Comparison of ENCODE assay signal across 39 cellular contexts in genomic region chr2:34529965-34530364, GRCh38.
"Had no signal": no experiment of that assay in that cellular context is flagged by ENCODE, and none has a peak within 500 bp of the region (broad histone marks: within the 10 kb centered on the region; RNA-seq: fewer than 3 reads in every experiment).

No MANE protein-coding gene starts in this region.

- H3K27ac Mint-ChIP-seq: activated naive CD4-positive, alpha-beta T cell treated with anti-CD3 and anti-CD28 coated beads for 36 hours; activated naive CD4-positive, alpha-beta T cell treated with anti-CD3 and anti-CD28 coated beads, Interleukin-2, amount 10 ng/mL, durations not matched to agents 7 days and 5 days; activated naive CD4-positive, alpha-beta T cell treated with anti-CD3 and anti-CD28 coated beads, Interleukin-2, amount 50 U/mL, for 24 hours; activated naive CD4-positive, alpha-beta T cell treated with anti-CD3 and anti-CD28 coated beads, Interleukin-2, amount 50 U/mL, for 72 hours; activated naive CD8-positive, alpha-beta T cell; activated naive CD8-positive, alpha-beta T cell treated with anti-CD3 and anti-CD28 coated beads for 36 hours; activated naive CD8-positive, alpha-beta T cell treated with anti-CD3 and anti-CD28 coated beads, Interleukin-2, amount 10 ng/mL, durations not matched to agents 7 days and 5 days; activated naive CD8-positive, alpha-beta T cell treated with anti-CD3 and anti-CD28 coated beads, Interleukin-2, amount 50 U/mL, for 24 hours; activated T-cell treated with anti-CD3 and anti-CD28 coated beads, Interleukin-2, amount 50 U/mL, for 24 hours; activated T-cell treated with anti-CD3 and anti-CD28 coated beads, Interleukin-2, amount 50 U/mL, for 72 hours; activated T-helper 1 cell treated with anti-CD3 and anti-CD28 coated beads, Interleukin-12 subunit alpha, Interleukin-12 subunit beta, Interleukin-2, Interleukin-4 antibody, amounts not matched to agents 30 ng/mL and 10 ng/mL and 1 ng/mL, durations not matched to agents 14 hours and 24 hours and 36 hours; activated T-helper 17 cell treated with anti-CD3 and anti-CD28 coated beads, Interleukin-2, amount 50 U/mL, for 72 hours; activated T-helper 2 cell treated with anti-CD3 and anti-CD28 coated beads, Interferon-gamma antibody, Interleukin-2, Interleukin-4, amounts not matched to agents 10 μg/mL and 5 μg/mL and 100 μg/mL, durations not matched to agents 14 hours and 24 hours and 36 hours; brain had no signal

- H3K4me3 ChIP-seq: adrenal gland, ascending aorta, body of pancreas, breast epithelium, cardiac muscle cell had no signal

- H3K36me3 ChIP-seq: adrenal gland, ascending aorta, brain microvascular endothelial cell, breast epithelium, cardiac muscle cell had no signal

- DNase-seq: activated effector memory CD4-positive, alpha-beta T cell treated with anti-CD3 and anti-CD28 coated beads, Interleukin-2, amount 50 U/mL, for 16 hours; activated effector memory CD4-positive, alpha-beta T cell treated with Interleukin-2 at 50 U/mL for 16 hours; activated gamma-delta T cell; activated gamma-delta T cell treated with Interleukin-2 at 50 U/mL for 16 hours; activated naive CD4-positive, alpha-beta T cell; activated naive CD4-positive, alpha-beta T cell treated with anti-CD3 and anti-CD28 coated beads for 36 hours; activated naive CD4-positive, alpha-beta T cell treated with anti-CD3 and anti-CD28 coated beads, Interleukin-2, amount 10 ng/mL, durations not matched to agents 7 days and 5 days; activated naive CD4-positive, alpha-beta T cell treated with anti-CD3 and anti-CD28 coated beads, Interleukin-2, amount 50 U/mL, for 16 hours; activated naive CD4-positive, alpha-beta T cell treated with Interleukin-2 at 50 U/mL for 16 hours; activated naive CD8-positive, alpha-beta T cell treated with anti-CD3 and anti-CD28 coated beads for 36 hours; activated naive CD8-positive, alpha-beta T cell treated with anti-CD3 and anti-CD28 coated beads, Interleukin-2, amount 10 ng/mL, durations not matched to agents 7 days and 5 days; activated naive CD8-positive, alpha-beta T cell treated with anti-CD3 and anti-CD28 coated beads, Interleukin-2, amount 50 U/mL, for 24 hours; activated T-cell treated with anti-CD3 and anti-CD28 coated beads for 4 hours; activated T-cell treated with anti-CD3 and anti-CD28 coated beads, Interleukin-2, amount 50 U/mL, for 1 hour; activated T-cell treated with anti-CD3 and anti-CD28 coated beads, Interleukin-2, amount 50 U/mL, for 24 hours; activated T-cell treated with anti-CD3 and anti-CD28 coated beads, Interleukin-2, amount 50 U/mL, for 4 hours; activated T-cell treated with anti-CD3 and anti-CD28 coated beads, Interleukin-2, amount 50 U/mL, for 48 hours; activated T-cell treated with anti-CD3 and anti-CD28 coated beads, Interleukin-2, amount 50 U/mL, for 72 hours; adrenal gland; amniotic stem cell; amygdala; anterior cingulate cortex; aorta; body of pancreas; brain microvascular endothelial cell; caudate nucleus; central memory CD4-positive, alpha-beta T cell; cerebellar nuclear complex had no signal

- H3K27me3 Mint-ChIP-seq: activated naive CD4-positive, alpha-beta T cell treated with anti-CD3 and anti-CD28 coated beads, Interleukin-2, amount 10 ng/mL, durations not matched to agents 7 days and 5 days; activated naive CD4-positive, alpha-beta T cell treated with anti-CD3 and anti-CD28 coated beads, Interleukin-2, amount 50 U/mL, for 24 hours; activated naive CD8-positive, alpha-beta T cell; activated naive CD8-positive, alpha-beta T cell treated with anti-CD3 and anti-CD28 coated beads for 36 hours; activated naive CD8-positive, alpha-beta T cell treated with anti-CD3 and anti-CD28 coated beads, Interleukin-2, amount 10 ng/mL, durations not matched to agents 7 days and 5 days; activated naive CD8-positive, alpha-beta T cell treated with anti-CD3 and anti-CD28 coated beads, Interleukin-2, amount 50 U/mL, for 24 hours; activated T-cell treated with anti-CD3 and anti-CD28 coated beads, Interleukin-2, amount 50 U/mL, for 24 hours; activated T-helper 17 cell treated with anti-CD3 and anti-CD28 coated beads, Interleukin-2, amount 50 U/mL, for 72 hours; central memory CD8-positive, alpha-beta T cell had no signal

- H3K4me1 ChIP-seq: adrenal gland, ascending aorta, breast epithelium had no signal

- H3K9me3 Mint-ChIP-seq: activated naive CD4-positive, alpha-beta T cell treated with anti-CD3 and anti-CD28 coated beads for 36 hours; activated naive CD4-positive, alpha-beta T cell treated with anti-CD3 and anti-CD28 coated beads, Interleukin-2, amount 10 ng/mL, durations not matched to agents 7 days and 5 days; activated naive CD4-positive, alpha-beta T cell treated with anti-CD3 and anti-CD28 coated beads, Interleukin-2, amount 50 U/mL, for 24 hours; activated naive CD4-positive, alpha-beta T cell treated with anti-CD3 and anti-CD28 coated beads, Interleukin-2, amount 50 U/mL, for 72 hours; activated T-cell treated with anti-CD3 and anti-CD28 coated beads, Interleukin-2, amount 50 U/mL, for 24 hours; brain had no signal

- H3K36me3 Mint-ChIP-seq: activated naive CD4-positive, alpha-beta T cell treated with anti-CD3 and anti-CD28 coated beads, Interleukin-2, amount 10 ng/mL, durations not matched to agents 7 days and 5 days; activated naive CD4-positive, alpha-beta T cell treated with anti-CD3 and anti-CD28 coated beads, Interleukin-2, amount 50 U/mL, for 24 hours; activated naive CD4-positive, alpha-beta T cell treated with anti-CD3 and anti-CD28 coated beads, Interleukin-2, amount 50 U/mL, for 72 hours; activated naive CD8-positive, alpha-beta T cell; activated naive CD8-positive, alpha-beta T cell treated with anti-CD3 and anti-CD28 coated beads for 36 hours; activated naive CD8-positive, alpha-beta T cell treated with anti-CD3 and anti-CD28 coated beads, Interleukin-2, amount 10 ng/mL, durations not matched to agents 7 days and 5 days; brain had no signal

- H3K4me1 Mint-ChIP-seq: activated naive CD4-positive, alpha-beta T cell treated with anti-CD3 and anti-CD28 coated beads, Interleukin-2, amount 10 ng/mL, durations not matched to agents 7 days and 5 days; activated naive CD4-positive, alpha-beta T cell treated with anti-CD3 and anti-CD28 coated beads, Interleukin-2, amount 50 U/mL, for 24 hours; activated naive CD8-positive, alpha-beta T cell treated with anti-CD3 and anti-CD28 coated beads for 36 hours; activated naive CD8-positive, alpha-beta T cell treated with anti-CD3 and anti-CD28 coated beads, Interleukin-2, amount 10 ng/mL, durations not matched to agents 7 days and 5 days; activated naive CD8-positive, alpha-beta T cell treated with anti-CD3 and anti-CD28 coated beads, Interleukin-2, amount 50 U/mL, for 24 hours; activated T-helper 17 cell treated with anti-CD3 and anti-CD28 coated beads, Interleukin-2, amount 50 U/mL, for 72 hours; central memory CD8-positive, alpha-beta T cell had no signal

- H3K4me3 Mint-ChIP-seq: activated naive CD4-positive, alpha-beta T cell treated with anti-CD3 and anti-CD28 coated beads for 36 hours; activated naive CD4-positive, alpha-beta T cell treated with anti-CD3 and anti-CD28 coated beads, Interleukin-2, amount 10 ng/mL, durations not matched to agents 7 days and 5 days; activated naive CD4-positive, alpha-beta T cell treated with anti-CD3 and anti-CD28 coated beads, Interleukin-2, amount 50 U/mL, for 24 hours; activated naive CD8-positive, alpha-beta T cell; activated naive CD8-positive, alpha-beta T cell treated with anti-CD3 and anti-CD28 coated beads for 36 hours; activated naive CD8-positive, alpha-beta T cell treated with anti-CD3 and anti-CD28 coated beads, Interleukin-2, amount 10 ng/mL, durations not matched to agents 7 days and 5 days; activated naive CD8-positive, alpha-beta T cell treated with anti-CD3 and anti-CD28 coated beads, Interleukin-2, amount 50 U/mL, for 24 hours; activated T-cell treated with anti-CD3 and anti-CD28 coated beads, Interleukin-2, amount 50 U/mL, for 24 hours; activated T-cell treated with anti-CD3 and anti-CD28 coated beads, Interleukin-2, amount 50 U/mL, for 4 hours; activated T-cell treated with anti-CD3 and anti-CD28 coated beads, Interleukin-2, amount 50 U/mL, for 72 hours; activated T-helper 1 cell treated with anti-CD3 and anti-CD28 coated beads, Interleukin-12 subunit alpha, Interleukin-12 subunit beta, Interleukin-2, Interleukin-4 antibody, amounts not matched to agents 30 ng/mL and 10 ng/mL and 1 ng/mL, durations not matched to agents 14 hours and 24 hours and 36 hours; activated T-helper 17 cell treated with anti-CD3 and anti-CD28 coated beads, Interleukin-2, amount 50 U/mL, for 72 hours; brain; central memory CD8-positive, alpha-beta T cell had no signal

- H3K27ac ChIP-seq: adrenal gland, ascending aorta, brain microvascular endothelial cell, breast epithelium, cardiac muscle cell had no signal

- H3K9me3 ChIP-seq: adrenal gland, ascending aorta, body of pancreas, breast epithelium had no signal

- H3K27me3 ChIP-seq: adrenal gland, ascending aorta, body of pancreas, brain microvascular endothelial cell, breast epithelium, cardiac muscle cell had no signal
